1 cellular context compared by ENCODE assay signal in the genomic region with DNA sequence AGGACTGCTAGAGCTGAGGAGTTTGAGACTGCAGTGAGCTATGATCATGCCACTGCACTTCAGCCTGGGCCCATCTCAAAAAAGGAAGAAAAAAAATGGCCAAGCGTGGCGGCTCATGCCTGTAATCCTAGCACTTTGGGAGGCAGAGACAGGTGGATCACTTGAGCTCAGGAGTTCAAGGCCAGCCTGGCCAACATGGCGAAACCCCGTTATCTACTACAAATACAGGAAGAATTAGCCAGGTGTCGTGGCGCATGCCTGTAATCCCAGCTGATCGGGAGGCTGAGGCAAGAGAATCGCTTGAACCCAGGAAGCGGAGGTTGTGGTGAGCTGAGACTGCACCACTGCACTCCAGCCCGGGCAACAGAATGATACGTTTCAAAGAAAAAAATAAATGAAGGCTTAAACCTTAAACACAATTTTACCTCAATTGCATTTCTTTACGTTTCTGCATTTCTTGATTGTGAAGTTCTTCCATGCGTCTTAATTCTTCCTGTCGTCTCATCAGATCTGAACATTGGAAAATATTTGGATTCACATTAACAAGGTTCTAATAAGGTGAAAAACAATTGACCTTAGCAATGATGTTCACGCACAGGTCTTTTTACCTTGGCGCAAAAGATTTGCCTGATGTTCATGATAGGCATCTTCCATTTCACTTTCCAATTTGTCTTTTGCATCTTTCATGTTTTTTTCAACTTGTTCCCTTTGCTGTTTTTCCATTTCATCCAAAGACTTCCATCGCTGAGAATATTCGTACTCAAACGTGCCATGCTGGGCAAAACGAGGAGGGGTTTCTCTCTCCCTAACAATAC.
TF ChIP-seq lines count a peak whose summit lies in the region.

No MANE protein-coding gene starts in this region.

TF ChIP-seq in HepG2, 621 proteins besides CTCF, POLR2A, EP300 and RAD21 (continues in another document):
- TF ChIP-seq ZNF256 (CRISPR knock-in tag; conservative IDR thresholded peaks at IDR 0.05), result no peak
- TF ChIP-seq IRF9 (CRISPR knock-in tag; IDR thresholded peaks at IDR 0.05; ENCODE audit: borderline replicate concordance), result no peak
- TF ChIP-seq ZNF678 (CRISPR knock-in tag; IDR thresholded peaks at IDR 0.05), result no peak
- TF ChIP-seq ZNF451 (CRISPR knock-in tag; IDR thresholded peaks at IDR 0.05), result no peak
- TF ChIP-seq ZBTB42 (CRISPR knock-in tag; IDR thresholded peaks at IDR 0.05), result no peak
- no peak for TF ChIP-seq PRDM10 (CRISPR knock-in tag; IDR thresholded peaks at IDR 0.05; ENCODE audit: low read depth)
- TF ChIP-seq KDM3A (CRISPR knock-in tag; IDR thresholded peaks at IDR 0.05; ENCODE audit: low read depth), result 0 out of 2 replicates have a peak, but pooled peaks have one; percentile 45
- TF ChIP-seq ZKSCAN8 (CRISPR knock-in tag; IDR thresholded peaks at IDR 0.05; ENCODE audit: borderline replicate concordance), result no peak
- TF ChIP-seq, protein P1, sequence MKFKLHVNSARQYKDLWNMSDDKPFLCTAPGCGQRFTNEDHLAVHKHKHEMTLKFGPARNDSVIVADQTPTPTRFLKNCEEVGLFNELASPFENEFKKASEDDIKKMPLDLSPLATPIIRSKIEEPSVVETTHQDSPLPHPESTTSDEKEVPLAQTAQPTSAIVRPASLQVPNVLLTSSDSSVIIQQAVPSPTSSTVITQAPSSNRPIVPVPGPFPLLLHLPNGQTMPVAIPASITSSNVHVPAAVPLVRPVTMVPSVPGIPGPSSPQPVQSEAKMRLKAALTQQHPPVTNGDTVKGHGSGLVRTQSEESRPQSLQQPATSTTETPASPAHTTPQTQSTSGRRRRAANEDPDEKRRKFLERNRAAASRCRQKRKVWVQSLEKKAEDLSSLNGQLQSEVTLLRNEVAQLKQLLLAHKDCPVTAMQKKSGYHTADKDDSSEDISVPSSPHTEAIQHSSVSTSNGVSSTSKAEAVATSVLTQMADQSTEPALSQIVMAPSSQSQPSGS (CRISPR knock-in tag; IDR thresholded peaks at IDR 0.05), result no peak
- no peak for TF ChIP-seq FOXO4 (CRISPR knock-in tag; conservative IDR thresholded peaks at IDR 0.05)
- TF ChIP-seq, protein P2, sequence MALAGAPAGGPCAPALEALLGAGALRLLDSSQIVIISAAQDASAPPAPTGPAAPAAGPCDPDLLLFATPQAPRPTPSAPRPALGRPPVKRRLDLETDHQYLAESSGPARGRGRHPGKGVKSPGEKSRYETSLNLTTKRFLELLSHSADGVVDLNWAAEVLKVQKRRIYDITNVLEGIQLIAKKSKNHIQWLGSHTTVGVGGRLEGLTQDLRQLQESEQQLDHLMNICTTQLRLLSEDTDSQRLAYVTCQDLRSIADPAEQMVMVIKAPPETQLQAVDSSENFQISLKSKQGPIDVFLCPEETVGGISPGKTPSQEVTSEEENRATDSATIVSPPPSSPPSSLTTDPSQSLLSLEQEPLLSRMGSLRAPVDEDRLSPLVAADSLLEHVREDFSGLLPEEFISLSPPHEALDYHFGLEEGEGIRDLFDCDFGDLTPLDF (CRISPR knock-in tag; IDR thresholded peaks at IDR 0.05), result 0 out of 2 replicates have a peak, but pooled peaks have one; percentile 31
- TF ChIP-seq BCL3 (CRISPR knock-in tag; IDR thresholded peaks at IDR 0.05), result no peak
- TF ChIP-seq ZNF629 (CRISPR knock-in tag; conservative IDR thresholded peaks at IDR 0.05), result no peak
- no peak for TF ChIP-seq TGIF2 (CRISPR knock-in tag; IDR thresholded peaks at IDR 0.05)
- TF ChIP-seq ZNF12 (CRISPR knock-in tag; IDR thresholded peaks at IDR 0.05), result no peak
- TF ChIP-seq SP4 (CRISPR knock-in tag; IDR thresholded peaks at IDR 0.05), result no peak
- TF ChIP-seq ZNF350 (CRISPR knock-in tag; IDR thresholded peaks at IDR 0.05; ENCODE audit: borderline replicate concordance, low read depth), result no peak
- no peak for TF ChIP-seq ZNF431 (CRISPR knock-in tag; IDR thresholded peaks at IDR 0.05; ENCODE audit: borderline replicate concordance, low read depth)
- TF ChIP-seq CREB1 (IDR thresholded peaks at IDR 0.05), result no peak
- TF ChIP-seq CREB1 (CRISPR knock-in tag; IDR thresholded peaks at IDR 0.05), result 0 out of 2 replicates have a peak, but pooled peaks have one; percentile 3
- TF ChIP-seq, protein P3, sequence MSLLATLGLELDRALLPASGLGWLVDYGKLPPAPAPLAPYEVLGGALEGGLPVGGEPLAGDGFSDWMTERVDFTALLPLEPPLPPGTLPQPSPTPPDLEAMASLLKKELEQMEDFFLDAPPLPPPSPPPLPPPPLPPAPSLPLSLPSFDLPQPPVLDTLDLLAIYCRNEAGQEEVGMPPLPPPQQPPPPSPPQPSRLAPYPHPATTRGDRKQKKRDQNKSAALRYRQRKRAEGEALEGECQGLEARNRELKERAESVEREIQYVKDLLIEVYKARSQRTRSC (CRISPR knock-in tag; IDR thresholded peaks at IDR 0.05; ENCODE audit: low read depth), result no peak
- TF ChIP-seq ZNF773 (CRISPR knock-in tag; IDR thresholded peaks at IDR 0.05; ENCODE audit: borderline replicate concordance), result no peak
- no peak for TF ChIP-seq CBX1 (IDR thresholded peaks at IDR 0.05; ENCODE audit: low read depth)
- TF ChIP-seq ATM (IDR thresholded peaks at IDR 0.05; ENCODE audit: borderline replicate concordance), result no peak
- TF ChIP-seq TFDP1 (CRISPR knock-in tag; IDR thresholded peaks at IDR 0.05; ENCODE audit: borderline replicate concordance), result no peak
- TF ChIP-seq ZNF460 (CRISPR knock-in tag; IDR thresholded peaks at IDR 0.05; ENCODE audit: borderline replicate concordance), result no peak; the same call in 1 of the 2 replicates
- TF ChIP-seq ELF1 (CRISPR knock-in tag; IDR thresholded peaks at IDR 0.05), result no peak
- TF ChIP-seq HDAC6 (IDR thresholded peaks at IDR 0.05; ENCODE audit: low read depth, low read length), result no peak
- TF ChIP-seq ZFP36L1 (CRISPR knock-in tag; IDR thresholded peaks at IDR 0.05), result no peak
- TF ChIP-seq, protein P4, sequence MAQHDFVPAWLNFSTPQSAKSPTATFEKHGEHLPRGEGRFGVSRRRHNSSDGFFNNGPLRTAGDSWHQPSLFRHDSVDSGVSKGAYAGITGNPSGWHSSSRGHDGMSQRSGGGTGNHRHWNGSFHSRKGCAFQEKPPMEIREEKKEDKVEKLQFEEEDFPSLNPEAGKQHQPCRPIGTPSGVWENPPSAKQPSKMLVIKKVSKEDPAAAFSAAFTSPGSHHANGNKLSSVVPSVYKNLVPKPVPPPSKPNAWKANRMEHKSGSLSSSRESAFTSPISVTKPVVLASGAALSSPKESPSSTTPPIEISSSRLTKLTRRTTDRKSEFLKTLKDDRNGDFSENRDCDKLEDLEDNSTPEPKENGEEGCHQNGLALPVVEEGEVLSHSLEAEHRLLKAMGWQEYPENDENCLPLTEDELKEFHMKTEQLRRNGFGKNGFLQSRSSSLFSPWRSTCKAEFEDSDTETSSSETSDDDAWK (CRISPR knock-in tag; IDR thresholded peaks at IDR 0.05), result no peak
- no peak for TF ChIP-seq ZNF850 (CRISPR knock-in tag; conservative IDR thresholded peaks at IDR 0.05)
- peak; percentile 45; the same call in 1 of the 2 replicates for TF ChIP-seq SALL1 (CRISPR knock-in tag; IDR thresholded peaks at IDR 0.05)
- TF ChIP-seq NR1H2 (CRISPR knock-in tag; IDR thresholded peaks at IDR 0.05; ENCODE audit: borderline replicate concordance, low read depth), result no peak
- no peak for TF ChIP-seq HIC2 (CRISPR knock-in tag; IDR thresholded peaks at IDR 0.05; ENCODE audit: low read depth)
- TF ChIP-seq ZNF296 (CRISPR knock-in tag; conservative IDR thresholded peaks at IDR 0.05), result no peak
- no peak for TF ChIP-seq U2AF2 (IDR thresholded peaks at IDR 0.05; ENCODE audit: low read depth, low read length)
- TF ChIP-seq ZNF18 (CRISPR knock-in tag; IDR thresholded peaks at IDR 0.05; ENCODE audit: insufficient replicate concordance), result no peak
- TF ChIP-seq JUN (CRISPR knock-in tag; IDR thresholded peaks at IDR 0.05), result no peak
- TF ChIP-seq, protein P5, sequence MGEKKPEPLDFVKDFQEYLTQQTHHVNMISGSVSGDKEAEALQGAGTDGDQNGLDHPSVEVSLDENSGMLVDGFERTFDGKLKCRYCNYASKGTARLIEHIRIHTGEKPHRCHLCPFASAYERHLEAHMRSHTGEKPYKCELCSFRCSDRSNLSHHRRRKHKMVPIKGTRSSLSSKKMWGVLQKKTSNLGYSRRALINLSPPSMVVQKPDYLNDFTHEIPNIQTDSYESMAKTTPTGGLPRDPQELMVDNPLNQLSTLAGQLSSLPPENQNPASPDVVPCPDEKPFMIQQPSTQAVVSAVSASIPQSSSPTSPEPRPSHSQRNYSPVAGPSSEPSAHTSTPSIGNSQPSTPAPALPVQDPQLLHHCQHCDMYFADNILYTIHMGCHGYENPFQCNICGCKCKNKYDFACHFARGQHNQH (CRISPR knock-in tag; IDR thresholded peaks at IDR 0.05), result no peak
- TF ChIP-seq IRX3 (CRISPR knock-in tag; IDR thresholded peaks at IDR 0.05; ENCODE audit: borderline replicate concordance, low read depth), result no peak
